Comparison of ENCODE assay signal across 22 cellular contexts in genomic region chr10:9547921-9548904, GRCh38.
A peak's percentile ranks its signal among the peaks of the same experiment; 100 is the strongest.
DNase-seq lines count a peak whose midpoint lies in the region; ATAC-seq lines count a peak whose summit lies in the region.
"Had no signal": no experiment of that assay in that cellular context is flagged by ENCODE, and none has a peak within 500 bp of the region (broad histone marks: within the 10 kb centered on the region; RNA-seq: fewer than 3 reads in every experiment).

No MANE protein-coding gene starts in this region.

- peaks cover 0 to 4% of the 10 kb centered on the region in 2 donors for H3K9me3 ChIP-seq in stomach smooth muscle (ENCODE audit: control insufficient read depth in 2 of 2, low read length in 2 of 2)
- H3K9me3 ChIP-seq: A549 had no signal

- no peak overlapping the region for H4K8ac ChIP-seq in mesendoderm (ENCODE audit: low read depth, low read length)

- H3K56ac ChIP-seq in mesendoderm (ENCODE audit: low read length), result no peak overlapping the region

- no peak overlapping the region for H3K9ac ChIP-seq in stomach smooth muscle (ENCODE audit: low read length in 2 of 2)
- no peak overlapping the region for H3K9ac ChIP-seq in mesendoderm (ENCODE audit: low read length)

- no peak for ATAC-seq in GM21723 (IDR thresholded peaks at IDR 0.05; ENCODE audit: unreplicated experiment)
- ATAC-seq: A549, HCT116 had no signal

- H2BK5ac ChIP-seq in mesendoderm (ENCODE audit: low read length), result no peak overlapping the region

- H3K4me3 ChIP-seq in stomach smooth muscle (ENCODE audit: low read length in 2 of 2) (no peak overlapping the region), mesendoderm (ENCODE audit: low read length) (no peak overlapping the region)
- H3K4me3 ChIP-seq: A549, MG63, SJSA1 had no signal

- H2BK120ac ChIP-seq in mesendoderm (ENCODE audit: low read depth, low read length), result no peak overlapping the region

- no peak overlapping the region for H3K23ac ChIP-seq in mesendoderm (ENCODE audit: low read length)

- H2BK15ac ChIP-seq in mesendoderm (replicated peaks; ENCODE audit: low read depth), result no peak overlapping the region

- H3K79me1 ChIP-seq in mesendoderm (ENCODE audit: low read length), result no peaks in the 10 kb centered on the region

- H3K79me2 ChIP-seq in mesendoderm (ENCODE audit: control insufficient read depth, insufficient read depth, low read length), result no peaks in the 10 kb centered on the region

- H3K27me3 ChIP-seq in stomach smooth muscle (ENCODE audit: control insufficient read depth in 1 of 2, insufficient read depth in 2 of 2, low read length in 2 of 2) (no peaks in the 10 kb centered on the region), mesendoderm (ENCODE audit: insufficient read depth, low read length, poor library complexity) (no peaks in the 10 kb centered on the region)
- H3K27me3 ChIP-seq: MG63, SJSA1 had no signal

- no peak overlapping the region for H2AK5ac ChIP-seq in mesendoderm (ENCODE audit: low read length)

- peaks cover 7% of the 10 kb centered on the region for H3K4me1 ChIP-seq in stomach smooth muscle (ENCODE audit: control insufficient read depth, insufficient read depth, low read length)
- H3K4me1 ChIP-seq in mesendoderm (ENCODE audit: control insufficient read depth, low read depth, low read length), result no peaks in the 10 kb centered on the region
- H3K4me1 ChIP-seq: A549, SJSA1 had no signal

- no CpG with 5 or more reads among the region's 3 CpGs for WGBS in mesendoderm (ENCODE audit: extremely low coverage, insufficient coverage, low lambda C conversion rate)

- H4K5ac ChIP-seq in mesendoderm (ENCODE audit: low read length), result no peak overlapping the region

- no peak overlapping the region for H3K4ac ChIP-seq in mesendoderm (ENCODE audit: low read depth, low read length)

- no peak overlapping the region for H3K18ac ChIP-seq in mesendoderm (ENCODE audit: low read length)

- peak overlapping the region; percentile 3 for H3K27ac ChIP-seq in stomach smooth muscle (ENCODE audit: low read length)
- no peak overlapping the region for H3K27ac ChIP-seq in mesendoderm (ENCODE audit: low read depth, low read length)
- H3K27ac ChIP-seq: A549, SJSA1 had no signal

- DNase-seq in M059J (ENCODE audit: low read depth) (peak; percentile 0), astrocyte of the hippocampus (ENCODE audit: low read depth, low spot score) (peak; percentile 38), left kidney (ENCODE audit: low read depth, low spot score) (peak; percentile 21), mesendoderm (no peak), medulla oblongata (ENCODE audit: extremely low spot score) (no peak)
- DNase-seq: AML-193; C1 segment of cervical spinal cord; CD4-positive, alpha-beta memory T cell; COR-L47; EL; GF-D8; KBM-7; MG63; NCI-H1105 treated with DMSO at 0.1 percent for 48 hours; NCI-H2029; NCI-H524 treated with DMSO at 0.1 percent for 48 hours; NCI-H774 had no signal

- no peak overlapping the region for H3K4me2 ChIP-seq in mesendoderm (ENCODE audit: low read length)
- H3K4me2 ChIP-seq: A549 had no signal

- no peaks in the 10 kb centered on the region for H3K36me3 ChIP-seq in stomach smooth muscle (ENCODE audit: control insufficient read depth in 2 of 2, insufficient read depth in 2 of 2, low read length in 2 of 2)
- H3K36me3 ChIP-seq in mesendoderm (ENCODE audit: control insufficient read depth, insufficient read depth, low read length), result no peaks in the 10 kb centered on the region
- H3K36me3 ChIP-seq: MG63, SJSA1 had no signal

Comparison
In these comparisons a context has a peak if more than half of its experiments do, and no peak if none do; other contexts are left out.
1. DNase-seq: peak in M059J (single experiment), astrocyte of the hippocampus (single experiment) and left kidney (single experiment); none in mesendoderm (single experiment) and medulla oblongata (single experiment).